Comparison of ENCODE assay signal across 8 cellular contexts in genomic region chr12:123905319-123905925, GRCh38.
DNase-seq lines count a peak whose midpoint lies in the region; ATAC-seq, FAIRE-seq and TF ChIP-seq lines count a peak whose summit lies in the region.

No MANE protein-coding gene starts in this region.

- TF ChIP-seq CTCF in A549 (IDR thresholded peaks at IDR 0.05), result peak; percentile 79
- peak; percentile 51 for TF ChIP-seq CTCF in coronary artery (IDR thresholded peaks at IDR 0.05)
- TF ChIP-seq CTCF in lung (IDR thresholded peaks at IDR 0.05; ENCODE audit: control extremely low read depth, extremely low read depth), result peak; percentile 78

- no peak for TF ChIP-seq POLR2A in A549 (IDR thresholded peaks at IDR 0.05; ENCODE audit: low read length)

- DNase-seq in A549 (ENCODE audit: low read depth in 1 of 2, low spot score in 1 of 2) (peak; percentile 61 to 79), GM18507 (ENCODE audit: extremely low spot score, insufficient read length, low read depth) (peak; percentile 32), NCI-H526 (lab: John Stamatoyannopoulos, UW) (peak; percentile 73 to 82), coronary artery (ENCODE audit: low spot score) (no peak), lung (ENCODE audit: low spot score) (peak; percentile 76)
- peak; percentile 32 to 66 for DNase-seq in activated CD4-positive, alpha-beta T cell treated with anti-CD3 and anti-CD28 coated beads, Interleukin-2, amount 50 U/mL, for 24 hours (ENCODE audit: low read depth in 1 of 2, low spot score in 1 of 2)
- DNase-seq in stimulated activated CD8-positive, alpha-beta memory T cell treated with anti-CD3 and anti-CD28 coated beads, Interleukin-15, amount 100 ng/mL, for 1 hour (ENCODE audit: low read depth), result peak; percentile 47

- TF ChIP-seq RAD21 in A549 (conservative IDR thresholded peaks at IDR 0.05 in 1 of 2, IDR thresholded peaks at IDR 0.05 in 1 of 2), result peak; percentile 36 to 51; a peak in 4 of 5 replicates

- no peaks in the 10 kb centered on the region for H3K27me3 ChIP-seq in lung (ENCODE audit: control insufficient read depth, insufficient read depth)

- peak; percentile 87 for FAIRE-seq in A549 (lab: Jason Lieb, UNC)
- FAIRE-seq in GM18507 (lab: Jason Lieb, UNC), result peak; percentile 84

- ATAC-seq in A549, result peak; percentile 20 to 60; a peak in 3 of 6 replicates
- peak; percentile 82 for ATAC-seq in lung (ENCODE audit: insufficient read depth, low FRiP score)
- no peak for ATAC-seq in HG03108 (IDR thresholded peaks at IDR 0.05; ENCODE audit: unreplicated experiment)

- no peaks in the 10 kb centered on the region for H3K4me1 ChIP-seq in A549
- no peaks in the 10 kb centered on the region for H3K4me1 ChIP-seq in lung (ENCODE audit: control insufficient read depth in 2 of 2, insufficient read depth in 2 of 2, low read length in 2 of 2)

- CTCF ChIA-PET in A549 (lab: Yijun Ruan, JAX), result interaction anchor here (0.7 to 3.7 kb wide), 31 partner anchors 9 to 806 kb away, joined by 3 to 19 read pairs (median 5); no protein-coding TSS in a partner anchor

- H3K9me3 ChIP-seq in A549, result no peaks in the 10 kb centered on the region
- no peaks in the 10 kb centered on the region for H3K9me3 ChIP-seq in lung (ENCODE audit: control insufficient read depth in 2 of 2, insufficient read depth in 1 of 2, low read length in 1 of 2)

- H3K4me3 ChIP-seq in A549 (no peak overlapping the region), coronary artery (no peak overlapping the region), lung (no peak overlapping the region)

- no peak overlapping the region for H3K27ac ChIP-seq in A549
- H3K27ac ChIP-seq in coronary artery, result no peak overlapping the region
- H3K27ac ChIP-seq in lung (ENCODE audit: low read depth in 1 of 2, low read length in 1 of 2), result no peak overlapping the region

- POLR2A ChIA-PET in A549 (lab: Yijun Ruan, JAX), result interaction anchor here (0.7 to 1.1 kb wide), 2 partner anchors 67 to 68 kb away, joined by 3 read pairs; partner anchors contain the start of genes CCDC92 and ZNF664

- no peaks in the 10 kb centered on the region for H3K36me3 ChIP-seq in lung (ENCODE audit: control insufficient read depth in 2 of 2, insufficient read depth in 2 of 2, low read length in 2 of 2)

- no peak overlapping the region for H3K4me2 ChIP-seq in A549

- 15% methylated on average over 9 of the region's 9 CpGs for WGBS in A549 (ENCODE audit: missing lambda C conversion rate)
- 16 to 21% methylated on average over 9 of the region's 9 CpGs for WGBS in lung, 2 donors

- no peak for TF ChIP-seq EP300 in A549 (IDR thresholded peaks at IDR 0.05)

TF ChIP-seq in A549, 52 proteins besides CTCF, POLR2A, EP300 and RAD21:
- TF ChIP-seq CEBPB (IDR thresholded peaks at IDR 0.05) (peak in 1 of 2 experiments; percentile 60; a peak in 3 of 4 replicates), SREBF2 (IDR thresholded peaks at IDR 0.05) (no peak), BCL3 (IDR thresholded peaks at IDR 0.05) (no peak), TFCP2L1 (CRISPR knock-in tag; IDR thresholded peaks at IDR 0.05) (no peak), ELK1 (IDR thresholded peaks at IDR 0.05; ENCODE audit: low read depth, low read length) (no peak), JUN (IDR thresholded peaks at IDR 0.05) (no peak), FOSL2 (IDR thresholded peaks at IDR 0.05) (no peak), FOSL2 (CRISPR knock-in tag; IDR thresholded peaks at IDR 0.05) (peak; percentile 43), HOXB5 (CRISPR knock-in tag; IDR thresholded peaks at IDR 0.05) (no peak), SMC3 (IDR thresholded peaks at IDR 0.05) (peak; percentile 54), CBX2 (IDR thresholded peaks at IDR 0.05; ENCODE audit: borderline replicate concordance, low read depth) (no peak), MAX (IDR thresholded peaks at IDR 0.05) (no peak), ESRRA (IDR thresholded peaks at IDR 0.05; ENCODE audit: borderline replicate concordance, low read length) (no peak), ZFP36 (IDR thresholded peaks at IDR 0.05; ENCODE audit: borderline replicate concordance, partially characterized antibody) (no peak), FOXS1 (CRISPR knock-in tag; IDR thresholded peaks at IDR 0.05) (no peak), RCOR1 (IDR thresholded peaks at IDR 0.05; ENCODE audit: low read depth, low read length) (no peak), NPAS2 (CRISPR knock-in tag; IDR thresholded peaks at IDR 0.05; ENCODE audit: borderline replicate concordance) (no peak), EHF (CRISPR knock-in tag; IDR thresholded peaks at IDR 0.05) (no peak)
TF ChIP-seq in A549: peak in this region for 3.
